Comparison of ENCODE assay signal across 24 cellular contexts in the genomic region with DNA sequence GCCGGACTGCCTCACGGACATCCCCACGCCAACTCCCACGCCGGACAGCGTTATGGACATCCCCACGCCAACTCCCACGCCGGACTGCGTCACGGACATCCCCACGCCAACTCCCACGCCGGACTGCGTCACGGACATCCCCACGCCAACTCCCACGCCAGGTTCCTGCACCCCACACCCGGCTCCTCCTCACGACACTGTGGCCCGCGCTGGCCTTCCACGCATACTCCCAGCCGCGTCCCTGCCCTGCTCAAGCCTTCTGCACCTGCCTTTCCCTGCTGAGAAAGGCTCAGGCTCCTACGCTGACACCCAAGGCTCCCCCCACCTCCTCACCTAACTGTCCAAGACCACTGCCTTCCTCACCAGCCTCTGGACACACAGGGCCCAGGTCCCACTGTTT.
DNase-seq lines count a peak whose midpoint lies in the region; ATAC-seq, FAIRE-seq and TF ChIP-seq lines count a peak whose summit lies in the region.
"Had no signal": no experiment of that assay in that cellular context is flagged by ENCODE, and none has a peak within 500 bp of the region (broad histone marks: within the 10 kb centered on the region; RNA-seq: fewer than 3 reads in every experiment).

No MANE protein-coding gene starts in this region.

- peaks cover 11 to 16% of the 10 kb centered on the region in 2 donors for H3K9me3 Mint-ChIP-seq in stimulated activated naive B cell treated with anti-CD40 and anti-IgM and Interleukin-4, amounts not matched to agents 10 μg/mL and 1 μg/mL and 100 μg/mL, for 72 hours

- peaks cover 18 to 37% of the 10 kb centered on the region in 2 donors for H3K27me3 Mint-ChIP-seq in stimulated activated naive B cell treated with anti-CD40 and anti-IgM and Interleukin-4, amounts not matched to agents 10 μg/mL and 1 μg/mL and 100 μg/mL, for 72 hours

- peaks cover 7 to 13% of the 10 kb centered on the region in 2 donors for H3K4me1 Mint-ChIP-seq in stimulated activated naive B cell treated with anti-CD40 and anti-IgM and Interleukin-4, amounts not matched to agents 10 μg/mL and 1 μg/mL and 100 μg/mL, for 72 hours

- CTCF ChIA-PET in GM10248 (lab: Yijun Ruan, JAX) = no interaction called here

- H3K36me3 Mint-ChIP-seq in stimulated activated naive B cell treated with anti-CD40 and anti-IgM and Interleukin-4, amounts not matched to agents 10 μg/mL and 1 μg/mL and 100 μg/mL, for 72 hours = peaks cover 8 to 13% of the 10 kb centered on the region in 2 donors

- peak; percentile 25 for DNase-seq in activated CD8-positive, alpha-beta memory T cell treated with anti-CD3 and anti-CD28 coated beads, Interleukin-2, amount 50 U/mL, for 48 hours
- no peak for DNase-seq in activated CD8-positive, alpha-beta memory T cell treated with anti-CD3 and anti-CD28 coated beads, Interleukin-2, amount 50 U/mL, for 4 hours
- DNase-seq in GM10248 (ENCODE audit: extremely low spot score) (peak; percentile 2), islet precursor cell (peak; percentile 45), GM19239 (ENCODE audit: insufficient read length, low spot score) (no peak)
- DNase-seq in stimulated activated naive B cell treated with anti-CD40 and anti-IgM and Interleukin-4, amounts not matched to agents 10 μg/mL and 1 μg/mL and 100 μg/mL, for 72 hours = no peak
- no peak for DNase-seq in stimulated activated CD4-positive, alpha-beta T cell treated with anti-CD3 and anti-CD28 coated beads, Interleukin-4, amount 100 ng/mL, for 24 hours
- DNase-seq: activated CD4-positive, alpha-beta T cell treated with anti-CD3 and anti-CD28 coated beads for 36 hours; activated naive CD4-positive, alpha-beta T cell treated with anti-CD3 and anti-CD28 coated beads, Interleukin-2, amount 50 U/mL, for 16 hours; activated T-cell treated with anti-CD3 and anti-CD28 coated beads, Interleukin-2, amount 50 U/mL, for 72 hours; aorta; BE2C; DND-41; effector memory CD4-positive, alpha-beta T cell; erythroblast; GM23248; mesenchymal stem cell; NCI-H1694; NCI-H2171 treated with DMSO at 0.1 percent for 48 hours; NCI-H526; SHP77 treated with DMSO at 0.1 percent for 48 hours had no signal

- POLR2A ChIA-PET in GM10248 (lab: Yijun Ruan, JAX) = no interaction called here

- peak overlapping the region; percentile 41 to 55 for H3K4me3 Mint-ChIP-seq in stimulated activated naive B cell treated with anti-CD40 and anti-IgM and Interleukin-4, amounts not matched to agents 10 μg/mL and 1 μg/mL and 100 μg/mL, for 72 hours
- H3K4me3 Mint-ChIP-seq: activated CD4-positive, alpha-beta T cell treated with anti-CD3 and anti-CD28 coated beads for 36 hours; T-helper 2 cell treated with Interferon-gamma antibody and Interleukin-4, amounts not matched to agents 5 μg/mL and 100 μg/mL, for 36 hours had no signal

- no peak for FAIRE-seq in GM19239 (lab: Jason Lieb, UNC)
- FAIRE-seq: A204.1 had no signal

- no peak for ATAC-seq in stimulated activated naive B cell treated with anti-CD40 and anti-IgM and Interleukin-4, amounts not matched to agents 10 μg/mL and 1 μg/mL and 100 μg/mL, for 72 hours (replicated peaks)
- no peak for ATAC-seq in GM21737 (IDR thresholded peaks at IDR 0.05; ENCODE audit: unreplicated experiment)
- ATAC-seq: activated CD4-positive, alpha-beta T cell treated with anti-CD3 and anti-CD28 coated beads for 36 hours; activated T-cell treated with anti-CD3 and anti-CD28 coated beads, Interleukin-2, amount 50 U/mL, for 72 hours had no signal

- H3K27ac Mint-ChIP-seq in stimulated activated naive B cell treated with anti-CD40 and anti-IgM and Interleukin-4, amounts not matched to agents 10 μg/mL and 1 μg/mL and 100 μg/mL, for 72 hours = peak overlapping the region; percentile 81
- H3K27ac Mint-ChIP-seq: activated CD4-positive, alpha-beta T cell treated with anti-CD3 and anti-CD28 coated beads for 36 hours; activated T-cell treated with anti-CD3 and anti-CD28 coated beads, Interleukin-2, amount 50 U/mL, for 72 hours; T-helper 2 cell treated with Interferon-gamma antibody and Interleukin-4, amounts not matched to agents 5 μg/mL and 100 μg/mL, for 36 hours had no signal

- no peak for TF ChIP-seq CTCF in GM10248 (IDR thresholded peaks at IDR 0.05; ENCODE audit: control extremely low read depth, extremely low read depth, low read depth, missing control alignments)

Comparison
In these comparisons a context has a peak if more than half of its experiments do, and no peak if none do; other contexts are left out.
1. DNase-seq: peak in activated CD8-positive, alpha-beta memory T cell treated with anti-CD3 and anti-CD28 coated beads, Interleukin-2, amount 50 U/mL, for 48 hours (single experiment), GM10248 (single experiment) and islet precursor cell (single experiment); none in activated CD8-positive, alpha-beta memory T cell treated with anti-CD3 and anti-CD28 coated beads, Interleukin-2, amount 50 U/mL, for 4 hours (single experiment), stimulated activated naive B cell treated with anti-CD40 and anti-IgM and Interleukin-4, amounts not matched to agents 10 μg/mL and 1 μg/mL and 100 μg/mL, for 72 hours (single experiment), stimulated activated CD4-positive, alpha-beta T cell treated with anti-CD3 and anti-CD28 coated beads, Interleukin-4, amount 100 ng/mL, for 24 hours (single experiment) and GM19239 (single experiment).